ENCODE assay signal across 8 cellular contexts in the genomic region with DNA sequence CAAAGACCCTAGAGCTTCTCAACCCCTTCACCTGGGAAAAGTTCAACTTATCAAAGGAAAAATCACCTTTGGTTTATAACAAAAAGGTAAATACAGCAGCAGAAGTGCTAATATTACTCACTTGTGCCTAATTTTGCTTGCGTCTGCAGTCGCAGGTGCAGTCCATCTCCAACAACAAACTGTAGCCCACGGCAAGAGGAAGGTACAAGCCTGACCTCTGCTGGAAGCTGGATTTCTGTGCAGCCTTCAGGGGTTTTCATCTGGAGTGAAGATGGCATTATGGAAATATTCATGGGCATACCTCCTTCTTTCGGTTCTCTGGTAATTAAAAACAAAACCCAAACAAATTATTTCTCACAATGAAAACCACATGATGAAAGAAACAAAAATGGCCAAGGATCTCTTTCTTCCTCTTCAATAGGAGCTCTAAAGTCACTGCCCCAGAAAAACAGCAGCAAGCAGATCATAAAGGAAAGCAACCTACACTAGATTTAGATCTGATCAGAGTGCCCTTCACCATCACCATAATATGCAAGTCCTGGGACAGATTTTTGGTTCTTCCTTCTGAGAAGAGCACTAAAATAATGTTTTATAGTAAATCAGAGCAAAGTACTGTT. TPM values are rescaled to one million over a fixed set of nuclear protein-coding genes. Genes with fewer than 3 reads are reported as not detected.
DNase-seq lines count a peak whose midpoint lies in the region; ATAC-seq and TF ChIP-seq lines count a peak whose summit lies in the region.

No MANE protein-coding gene starts in this region.

- in situ Hi-C loops in brain microvascular endothelial cell (cut with HindIII; ENCODE audit: low pct_ligation_motif_present, low sequenced_read_pairs) = no loop called here

- ATAC-seq in GM19395 (IDR thresholded peaks at IDR 0.05; ENCODE audit: unreplicated experiment) (peak; percentile 91), HG03196 (IDR thresholded peaks at IDR 0.05; ENCODE audit: unreplicated experiment) (peak; percentile 85), left colon (peak; percentile 76)

- H3K27ac ChIP-seq in brain microvascular endothelial cell (no peak overlapping the region), coronary artery (no peak overlapping the region)

- DNase-seq in NCI-H2081 (lab: John Stamatoyannopoulos, UW) (peak; percentile 37 to 76), NCI-H2081 treated with DMSO at 0.1 percent for 48 hours (lab: John Stamatoyannopoulos, UW) (no peak), NCI-H526 treated with DMSO at 0.1 percent for 48 hours (lab: John Stamatoyannopoulos, UW) (peak; percentile 42), brain microvascular endothelial cell (peak; percentile 37), left colon (peak in 1 of 2 donors; percentile 21), coronary artery (ENCODE audit: low spot score) (no peak)

- H3K36me3 ChIP-seq in brain microvascular endothelial cell (replicated peaks) = no peaks in the 10 kb centered on the region

- TF ChIP-seq CTCF in brain microvascular endothelial cell (IDR thresholded peaks at IDR 0.05; ENCODE audit: low read depth, low read length, missing control alignments) (peak; percentile 90), coronary artery (IDR thresholded peaks at IDR 0.05) (no peak)

- no peaks in the 10 kb centered on the region for H3K27me3 ChIP-seq in brain microvascular endothelial cell (replicated peaks)

- intact Hi-C loops in left colon (cut with DNase I, micrococcal nuclease) = loop anchor here (5.0 to 10.0 kb wide), 3 partner anchors 783 to 806 kb away; no protein-coding TSS in a partner anchor

- H3K4me3 ChIP-seq in brain microvascular endothelial cell (ENCODE audit: low read depth, low read length) (no peak overlapping the region), coronary artery (no peak overlapping the region)

RNA-seq across cellular contexts. Expression of a gene that starts 7.8 kb away (rescaled TPM):
- 1 to 10 TPM; 3.3 to 5.0 TPM for total RNA-seq in left colon

RNA-seq across cellular contexts. Expression of a gene that starts 9.7 kb away (rescaled TPM):
- 10 to 100 TPM; 30.8 to 34.5 TPM for total RNA-seq in left colon

Comparison
In these comparisons a context has a peak if more than half of its experiments do, and no peak if none do; other contexts are left out.
1. DNase-seq: peak in NCI-H2081 (2 of 2), NCI-H526 treated with DMSO at 0.1 percent for 48 hours (single experiment) and brain microvascular endothelial cell (single experiment); none in NCI-H2081 treated with DMSO at 0.1 percent for 48 hours (single experiment) and coronary artery (single experiment).
2. Peak in every context shown above with its lines, with median percentiles within 50 percentile points of each other: ATAC-seq.